ENCODE assay signal across 8 cellular contexts in genomic region chr12:48925218-48925871, GRCh38. TPM values are rescaled to one million over a fixed set of nuclear protein-coding genes. Genes with fewer than 3 reads are reported as not detected.
DNase-seq lines count a peak whose midpoint lies in the region; ATAC-seq, FAIRE-seq and TF ChIP-seq lines count a peak whose summit lies in the region.

Gene FKBP11 (minus strand): TSS chr12:48925492. CDS start chr12:48925428, 64 bp downstream.

- 1% methylated on average over 39 of the region's 39 CpGs for WGBS in right cardiac atrium

- H3K27ac Mint-ChIP-seq in activated naive CD8-positive, alpha-beta T cell treated with anti-CD3 and anti-CD28 coated beads, Interleukin-2, amount 10 ng/mL, durations not matched to agents 7 days and 5 days: peak within 1 kb of the TSS; percentile 90

- H3K9ac ChIP-seq in SK-N-MC (ENCODE audit: insufficient read length): peak within 1 kb of the TSS; percentile 77

- H3K4me1 ChIP-seq in right cardiac atrium (ENCODE audit: control insufficient read depth, insufficient read depth, low read length) (no peaks in the 10 kb centered on the region), gastrocnemius medialis (peaks cover 0 to 9% of the 10 kb centered on the region in 2 donors)

- H3K9me3 ChIP-seq in SK-N-MC (ENCODE audit: low read depth, low read length) (no peaks in the 10 kb centered on the region), right cardiac atrium (ENCODE audit: control insufficient read depth, low read length) (no peaks in the 10 kb centered on the region), gastrocnemius medialis (no peaks in the 10 kb centered on the region)

- peaks cover 8% of the 10 kb centered on the region for H3K36me3 Mint-ChIP-seq in activated naive CD8-positive, alpha-beta T cell treated with anti-CD3 and anti-CD28 coated beads, Interleukin-2, amount 10 ng/mL, durations not matched to agents 7 days and 5 days

- no peak for TF ChIP-seq CTCF in gastrocnemius medialis (IDR thresholded peaks at IDR 0.05 in 4 of 5, conservative IDR thresholded peaks at IDR 0.05 in 1 of 5)

- POLR2A ChIA-PET in activated naive CD8-positive, alpha-beta T cell treated with anti-CD3 and anti-CD28 coated beads, Interleukin-2, amount 10 ng/mL, durations not matched to agents 7 days and 5 days (lab: Charles Lee): interaction anchor here (0.9 to 2.4 kb wide), 9 partner anchors 8 to 205 kb away, joined by 3 to 13 read pairs (median 4); partner anchors contain the start of genes ARF3 and DDX23

- H3K36me3 ChIP-seq in SK-N-MC (ENCODE audit: insufficient read depth, low read length) (peaks cover 16% of the 10 kb centered on the region; the same call in 1 of the 2 replicates), gastrocnemius medialis (peaks cover 0 to under 1% of the 10 kb centered on the region in 2 donors)

- peak within 1 kb of the TSS; percentile 92 for H3K4me3 Mint-ChIP-seq in activated naive CD8-positive, alpha-beta T cell treated with anti-CD3 and anti-CD28 coated beads, Interleukin-2, amount 10 ng/mL, durations not matched to agents 7 days and 5 days

- in situ Hi-C loops in gastrocnemius medialis (cut with MboI; ENCODE audit: low sequenced_read_pairs in 4 of 4): no loop called here

- DNase-seq in GM18507 (ENCODE audit: extremely low spot score, insufficient read length, low read depth) (peak; percentile 65), SK-N-MC (ENCODE audit: low read depth, low spot score) (no peak), right cardiac atrium (peak; percentile 80 to 90 (median 86)), gastrocnemius medialis (peak in 1 of 2 donors; percentile 21), DMS79 (lab: John Stamatoyannopoulos, UW) (no peak)
- DNase-seq in activated naive CD8-positive, alpha-beta T cell treated with anti-CD3 and anti-CD28 coated beads, Interleukin-2, amount 10 ng/mL, durations not matched to agents 7 days and 5 days: peak; percentile 75

- no peaks in the 10 kb centered on the region for H3K27me3 ChIP-seq in right cardiac atrium (ENCODE audit: control insufficient read depth, insufficient read depth)
- H3K27me3 ChIP-seq in gastrocnemius medialis: no peaks in the 10 kb centered on the region

- no peaks in the 10 kb centered on the region for H3K9me3 Mint-ChIP-seq in activated naive CD8-positive, alpha-beta T cell treated with anti-CD3 and anti-CD28 coated beads, Interleukin-2, amount 10 ng/mL, durations not matched to agents 7 days and 5 days

- ATAC-seq in HG02938 (IDR thresholded peaks at IDR 0.05; ENCODE audit: unreplicated experiment) (peak; percentile 70), right cardiac atrium (peak; percentile 95 to 96), gastrocnemius medialis (peak; percentile 63 to 76), GM21360 (IDR thresholded peaks at IDR 0.05; ENCODE audit: unreplicated experiment) (no peak)
- peak; percentile 87 for ATAC-seq in activated naive CD8-positive, alpha-beta T cell treated with anti-CD3 and anti-CD28 coated beads, Interleukin-2, amount 10 ng/mL, durations not matched to agents 7 days and 5 days (ENCODE audit: low read depth)

- H3K27ac ChIP-seq in SK-N-MC: no peak within 1 kb of the TSS
- no peak within 1 kb of the TSS for H3K27ac ChIP-seq in right cardiac atrium (ENCODE audit: low read length)
- H3K27ac ChIP-seq in gastrocnemius medialis: peak within 1 kb of the TSS in 1 of 4 donors; percentile 18

- H3K4me1 Mint-ChIP-seq in activated naive CD8-positive, alpha-beta T cell treated with anti-CD3 and anti-CD28 coated beads, Interleukin-2, amount 10 ng/mL, durations not matched to agents 7 days and 5 days: peaks cover 21% of the 10 kb centered on the region

- H3K4me3 ChIP-seq in SK-N-MC: peak within 1 kb of the TSS; percentile 88
- H3K4me3 ChIP-seq in right cardiac atrium (ENCODE audit: low read length): peak within 1 kb of the TSS; percentile 56
- H3K4me3 ChIP-seq in gastrocnemius medialis: peak within 1 kb of the TSS; percentile 71 to 93 (median 82)

- peak in 1 of 2 donors; percentile 26 for TF ChIP-seq POLR2A in gastrocnemius medialis (IDR thresholded peaks at IDR 0.05)

- H3K27me3 Mint-ChIP-seq in activated naive CD8-positive, alpha-beta T cell treated with anti-CD3 and anti-CD28 coated beads, Interleukin-2, amount 10 ng/mL, durations not matched to agents 7 days and 5 days: no peaks in the 10 kb centered on the region

- FAIRE-seq in GM18507 (lab: Jason Lieb, UNC): peak; percentile 73

- intact Hi-C loops in right cardiac atrium (cut with DNase I) (no loop called here), gastrocnemius medialis (cut with DNase I; ENCODE audit: low total_unique reads) (no loop called here)

RNA-seq across cellular contexts. Expression of gene FKBP11, which starts in this region (rescaled TPM):
- total RNA-seq in activated naive CD8-positive, alpha-beta T cell treated with anti-CD3 and anti-CD28 coated beads, Interleukin-2, amount 10 ng/mL, durations not matched to agents 7 days and 5 days: 10 to 100 TPM; 51.9 to 53.4 TPM
- total RNA-seq in right cardiac atrium: 10 to 100 TPM in 3 of 4 donors, 1 to 10 TPM in 1; 3.9 to 14.8 (median 12.3) TPM
- polyA plus RNA-seq in right cardiac atrium: 7.6 TPM
- total RNA-seq in gastrocnemius medialis: 1 to 10 TPM in 3 of 4 donors, not detected in 1; 2.1 to 3.9 (median 3.0) TPM

Comparison
In these comparisons a context has a peak if more than half of its experiments do, and no peak if none do; other contexts are left out.
1. DNase-seq: peak in GM18507 (single experiment), activated naive CD8-positive, alpha-beta T cell treated with anti-CD3 and anti-CD28 coated beads, Interleukin-2, amount 10 ng/mL, durations not matched to agents 7 days and 5 days (single experiment) and right cardiac atrium (3 of 3); none in SK-N-MC (single experiment) and DMS79 (single experiment).
2. Peak in every context shown above with its lines, with median percentiles within 50 percentile points of each other: H3K4me3 ChIP-seq.